ENCODE assay signal across 1 cellular context in genomic region chr16:57374067-57374534, GRCh38.
TF ChIP-seq lines count a peak whose summit lies in the region.

No MANE protein-coding gene starts in this region.

TF ChIP-seq in HepG2, 621 proteins besides CTCF, POLR2A, EP300 and RAD21:
- 0 out of 2 replicates have a peak, but pooled peaks have one; percentile 52 for TF ChIP-seq ZNF558 (CRISPR knock-in tag; IDR thresholded peaks at IDR 0.05; ENCODE audit: borderline replicate concordance)
- 0 out of 2 replicates have a peak, but pooled peaks have one; percentile 37 for TF ChIP-seq ZNF296 (CRISPR knock-in tag; conservative IDR thresholded peaks at IDR 0.05)
- TF ChIP-seq, protein P1, sequence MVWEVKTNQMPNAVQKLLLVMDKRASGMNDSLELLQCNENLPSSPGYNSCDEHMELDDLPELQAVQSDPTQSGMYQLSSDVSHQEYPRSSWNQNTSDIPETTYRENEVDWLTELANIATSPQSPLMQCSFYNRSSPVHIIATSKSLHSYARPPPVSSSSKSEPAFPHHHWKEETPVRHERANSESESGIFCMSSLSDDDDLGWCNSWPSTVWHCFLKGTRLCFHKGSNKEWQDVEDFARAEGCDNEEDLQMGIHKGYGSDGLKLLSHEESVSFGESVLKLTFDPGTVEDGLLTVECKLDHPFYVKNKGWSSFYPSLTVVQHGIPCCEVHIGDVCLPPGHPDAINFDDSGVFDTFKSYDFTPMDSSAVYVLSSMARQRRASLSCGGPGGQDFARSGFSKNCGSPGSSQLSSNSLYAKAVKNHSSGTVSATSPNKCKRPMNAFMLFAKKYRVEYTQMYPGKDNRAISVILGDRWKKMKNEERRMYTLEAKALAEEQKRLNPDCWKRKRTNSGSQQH (CRISPR knock-in tag; IDR thresholded peaks at IDR 0.05; ENCODE audit: low read depth), result 0 out of 2 replicates have a peak, but pooled peaks have one; percentile 58
- 0 out of 2 replicates have a peak, but pooled peaks have one; percentile 66 for TF ChIP-seq ZNF879 (CRISPR knock-in tag; IDR thresholded peaks at IDR 0.05)
- 0 out of 2 replicates have a peak, but pooled peaks have one; percentile 3 for TF ChIP-seq ZFX (CRISPR knock-in tag; IDR thresholded peaks at IDR 0.05; ENCODE audit: low read depth)
- TF ChIP-seq, protein P2, sequence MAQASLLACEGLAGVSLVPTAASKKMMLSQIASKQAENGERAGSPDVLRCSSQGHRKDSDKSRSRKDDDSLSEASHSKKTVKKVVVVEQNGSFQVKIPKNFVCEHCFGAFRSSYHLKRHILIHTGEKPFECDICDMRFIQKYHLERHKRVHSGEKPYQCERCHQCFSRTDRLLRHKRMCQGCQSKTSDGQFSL (CRISPR knock-in tag; IDR thresholded peaks at IDR 0.05), result peak; percentile 97
- no peak for TF ChIP-seq ZNF850 (CRISPR knock-in tag; conservative IDR thresholded peaks at IDR 0.05)
- peak; percentile 71 for TF ChIP-seq ZMAT3 (CRISPR knock-in tag; conservative IDR thresholded peaks at IDR 0.05)
- TF ChIP-seq, protein P3, sequence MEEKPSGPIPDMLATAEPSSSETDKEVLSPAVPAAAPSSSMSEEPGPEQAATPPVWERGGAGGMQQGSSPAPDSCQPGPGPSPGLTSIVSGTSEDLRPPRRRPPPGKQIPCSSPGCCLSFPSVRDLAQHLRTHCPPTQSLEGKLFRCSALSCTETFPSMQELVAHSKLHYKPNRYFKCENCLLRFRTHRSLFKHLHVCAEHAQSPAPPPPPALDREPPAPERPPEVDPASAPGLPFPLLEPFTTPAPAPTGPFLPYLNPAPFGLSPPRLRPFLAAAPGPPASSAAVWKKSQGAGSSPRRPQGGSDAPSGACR (CRISPR knock-in tag; IDR thresholded peaks at IDR 0.05), result peak; percentile 80
- TF ChIP-seq SSRP1 (CRISPR knock-in tag; IDR thresholded peaks at IDR 0.05), result peak; percentile 94
- 0 out of 2 replicates have a peak, but pooled peaks have one; percentile 62 for TF ChIP-seq ZNF616 (CRISPR knock-in tag; IDR thresholded peaks at IDR 0.05; ENCODE audit: low read depth)
- TF ChIP-seq, protein P4, sequence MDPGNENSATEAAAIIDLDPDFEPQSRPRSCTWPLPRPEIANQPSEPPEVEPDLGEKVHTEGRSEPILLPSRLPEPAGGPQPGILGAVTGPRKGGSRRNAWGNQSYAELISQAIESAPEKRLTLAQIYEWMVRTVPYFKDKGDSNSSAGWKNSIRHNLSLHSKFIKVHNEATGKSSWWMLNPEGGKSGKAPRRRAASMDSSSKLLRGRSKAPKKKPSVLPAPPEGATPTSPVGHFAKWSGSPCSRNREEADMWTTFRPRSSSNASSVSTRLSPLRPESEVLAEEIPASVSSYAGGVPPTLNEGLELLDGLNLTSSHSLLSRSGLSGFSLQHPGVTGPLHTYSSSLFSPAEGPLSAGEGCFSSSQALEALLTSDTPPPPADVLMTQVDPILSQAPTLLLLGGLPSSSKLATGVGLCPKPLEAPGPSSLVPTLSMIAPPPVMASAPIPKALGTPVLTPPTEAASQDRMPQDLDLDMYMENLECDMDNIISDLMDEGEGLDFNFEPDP (CRISPR knock-in tag; conservative IDR thresholded peaks at IDR 0.05), result 0 out of 2 replicates have a peak, but pooled peaks have one; percentile 82
- no peak for TF ChIP-seq ZNF468 (CRISPR knock-in tag; IDR thresholded peaks at IDR 0.05)
- TF ChIP-seq RAD51 (IDR thresholded peaks at IDR 0.05; ENCODE audit: borderline replicate concordance), result no peak
